In the genomic region with DNA sequence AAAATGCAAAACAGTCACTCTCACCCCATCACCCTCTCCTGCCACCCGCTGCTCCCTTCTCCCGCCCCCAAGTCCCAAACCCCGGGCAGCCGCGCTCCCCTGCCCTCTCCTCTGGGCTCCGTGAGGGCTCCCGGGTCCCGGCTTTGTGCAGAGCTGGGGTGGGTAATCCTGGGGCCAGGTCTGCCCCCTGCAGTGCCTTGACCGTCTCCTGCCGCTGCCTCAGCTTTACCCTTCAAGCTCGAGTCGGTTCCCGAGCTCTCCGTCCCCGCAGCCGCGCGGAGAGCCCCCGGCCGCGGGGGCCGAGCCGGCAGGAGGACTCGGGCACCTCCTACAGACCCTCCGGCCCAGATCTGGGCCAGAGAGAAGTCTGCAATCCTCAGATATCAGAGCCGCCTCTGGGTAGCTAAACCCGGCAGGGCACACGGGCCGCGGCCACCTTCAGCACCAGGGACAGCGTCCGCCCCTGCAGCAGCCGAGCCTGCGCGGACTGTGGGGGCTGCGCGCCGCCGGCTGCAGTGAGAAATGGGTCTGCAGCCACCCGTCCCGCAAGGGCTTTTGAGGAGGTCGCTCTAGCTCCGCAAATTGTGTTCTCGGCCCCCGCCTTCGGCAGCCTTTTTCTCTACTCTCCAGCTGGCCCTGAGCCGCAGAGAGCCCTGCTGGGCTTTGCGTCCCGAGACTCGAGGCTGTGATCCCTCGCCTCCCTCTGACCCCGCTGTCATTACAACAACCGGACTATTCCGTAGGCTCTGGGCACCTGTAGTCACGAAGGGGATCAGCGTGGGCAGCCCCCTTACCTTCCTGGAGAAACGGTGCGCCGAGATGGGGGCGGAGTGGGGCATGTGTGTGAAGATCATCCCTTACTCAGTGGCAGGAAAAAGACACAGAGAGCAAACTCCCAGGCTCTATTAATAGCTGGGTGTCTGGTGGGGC, we compare ENCODE assay signal across 1 cellular context.
TF ChIP-seq lines count a peak whose summit lies in the region.

No MANE protein-coding gene starts in this region.

TF ChIP-seq in HepG2, 621 proteins besides CTCF, POLR2A, EP300 and RAD21 (continued from another document and continues in another):
- TF ChIP-seq, protein P1, sequence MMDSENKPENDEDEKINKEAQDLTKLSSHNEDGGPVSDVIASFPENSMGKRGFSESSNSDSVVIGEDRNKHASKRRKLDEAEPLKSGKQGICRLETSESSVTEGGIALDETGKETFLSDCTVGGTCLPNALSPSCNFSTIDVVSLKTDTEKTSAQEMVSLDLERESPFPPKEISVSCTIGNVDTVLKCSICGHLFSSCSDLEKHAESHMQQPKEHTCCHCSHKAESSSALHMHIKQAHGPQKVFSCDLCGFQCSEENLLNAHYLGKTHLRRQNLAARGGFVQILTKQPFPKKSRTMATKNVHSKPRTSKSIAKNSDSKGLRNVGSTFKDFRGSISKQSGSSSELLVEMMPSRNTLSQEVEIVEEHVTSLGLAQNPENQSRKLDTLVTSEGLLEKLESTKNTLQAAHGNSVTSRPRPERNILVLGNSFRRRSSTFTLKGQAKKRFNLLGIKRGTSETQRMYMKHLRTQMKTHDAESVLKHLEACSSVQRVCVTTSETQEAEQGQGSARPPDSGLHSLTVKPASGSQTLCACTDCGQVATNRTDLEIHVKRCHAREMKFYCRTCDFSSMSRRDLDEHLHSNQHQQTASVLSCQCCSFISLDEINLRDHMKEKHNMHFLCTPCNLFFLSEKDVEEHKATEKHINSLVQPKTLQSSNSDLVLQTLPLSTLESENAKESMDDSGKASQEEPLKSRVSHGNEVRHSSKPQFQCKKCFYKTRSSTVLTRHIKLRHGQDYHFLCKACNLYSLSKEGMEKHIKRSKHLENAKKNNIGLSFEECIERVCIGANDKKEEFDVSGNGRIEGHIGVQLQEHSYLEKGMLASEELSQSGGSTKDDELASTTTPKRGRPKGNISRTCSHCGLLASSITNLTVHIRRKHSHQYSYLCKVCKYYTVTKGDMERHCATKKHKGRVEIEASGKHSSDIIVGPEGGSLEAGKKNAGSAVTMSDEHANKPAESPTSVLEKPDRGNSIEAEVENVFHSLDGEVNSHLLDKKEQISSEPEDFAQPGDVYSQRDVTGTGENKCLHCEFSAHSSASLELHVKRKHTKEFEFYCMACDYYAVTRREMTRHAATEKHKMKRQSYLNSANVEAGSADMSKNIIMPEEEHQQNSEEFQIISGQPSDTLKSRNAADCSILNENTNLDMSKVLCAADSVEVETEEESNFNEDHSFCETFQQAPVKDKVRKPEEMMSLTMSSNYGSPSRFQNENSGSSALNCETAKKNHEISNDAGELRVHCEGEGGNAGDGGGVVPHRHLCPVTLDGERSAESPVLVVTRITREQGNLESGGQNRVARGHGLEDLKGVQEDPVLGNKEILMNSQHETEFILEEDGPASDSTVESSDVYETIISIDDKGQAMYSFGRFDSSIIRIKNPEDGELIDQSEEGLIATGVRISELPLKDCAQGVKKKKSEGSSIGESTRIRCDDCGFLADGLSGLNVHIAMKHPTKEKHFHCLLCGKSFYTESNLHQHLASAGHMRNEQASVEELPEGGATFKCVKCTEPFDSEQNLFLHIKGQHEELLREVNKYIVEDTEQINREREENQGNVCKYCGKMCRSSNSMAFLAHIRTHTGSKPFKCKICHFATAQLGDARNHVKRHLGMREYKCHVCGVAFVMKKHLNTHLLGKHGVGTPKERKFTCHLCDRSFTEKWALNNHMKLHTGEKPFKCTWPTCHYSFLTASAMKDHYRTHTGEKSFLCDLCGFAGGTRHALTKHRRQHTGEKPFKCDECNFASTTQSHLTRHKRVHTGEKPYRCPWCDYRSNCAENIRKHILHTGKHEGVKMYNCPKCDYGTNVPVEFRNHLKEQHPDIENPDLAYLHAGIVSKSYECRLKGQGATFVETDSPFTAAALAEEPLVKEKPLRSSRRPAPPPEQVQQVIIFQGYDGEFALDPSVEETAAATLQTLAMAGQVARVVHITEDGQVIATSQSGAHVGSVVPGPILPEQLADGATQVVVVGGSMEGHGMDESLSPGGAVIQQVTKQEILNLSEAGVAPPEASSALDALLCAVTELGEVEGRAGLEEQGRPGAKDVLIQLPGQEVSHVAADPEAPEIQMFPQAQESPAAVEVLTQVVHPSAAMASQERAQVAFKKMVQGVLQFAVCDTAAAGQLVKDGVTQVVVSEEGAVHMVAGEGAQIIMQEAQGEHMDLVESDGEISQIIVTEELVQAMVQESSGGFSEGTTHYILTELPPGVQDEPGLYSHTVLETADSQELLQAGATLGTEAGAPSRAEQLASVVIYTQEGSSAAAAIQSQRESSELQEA (CRISPR knock-in tag; IDR thresholded peaks at IDR 0.05; ENCODE audit: not compliant biosample characterization), result no peak
- TF ChIP-seq, protein P2, sequence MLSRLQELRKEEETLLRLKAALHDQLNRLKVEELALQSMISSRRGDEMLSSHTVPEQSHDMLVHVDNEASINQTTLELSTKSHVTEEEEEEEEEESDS (CRISPR knock-in tag; IDR thresholded peaks at IDR 0.05; ENCODE audit: borderline replicate concordance), result 0 out of 2 replicates have a peak, but pooled peaks have one; percentile 47
- TF ChIP-seq, protein P3, sequence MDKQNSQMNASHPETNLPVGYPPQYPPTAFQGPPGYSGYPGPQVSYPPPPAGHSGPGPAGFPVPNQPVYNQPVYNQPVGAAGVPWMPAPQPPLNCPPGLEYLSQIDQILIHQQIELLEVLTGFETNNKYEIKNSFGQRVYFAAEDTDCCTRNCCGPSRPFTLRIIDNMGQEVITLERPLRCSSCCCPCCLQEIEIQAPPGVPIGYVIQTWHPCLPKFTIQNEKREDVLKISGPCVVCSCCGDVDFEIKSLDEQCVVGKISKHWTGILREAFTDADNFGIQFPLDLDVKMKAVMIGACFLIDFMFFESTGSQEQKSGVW (CRISPR knock-in tag; IDR thresholded peaks at IDR 0.05; ENCODE audit: borderline replicate concordance), result no peak
- no peak for TF ChIP-seq ZFX (CRISPR knock-in tag; IDR thresholded peaks at IDR 0.05; ENCODE audit: low read depth)
- peak; percentile 74 for TF ChIP-seq KDM2A (CRISPR knock-in tag; IDR thresholded peaks at IDR 0.05; ENCODE audit: borderline replicate concordance, low read depth)
- TF ChIP-seq HNRNPH1 (optimal IDR thresholded peaks at IDR 0.05; ENCODE audit: low read depth, low read length), result no peak
- TF ChIP-seq, protein P4, sequence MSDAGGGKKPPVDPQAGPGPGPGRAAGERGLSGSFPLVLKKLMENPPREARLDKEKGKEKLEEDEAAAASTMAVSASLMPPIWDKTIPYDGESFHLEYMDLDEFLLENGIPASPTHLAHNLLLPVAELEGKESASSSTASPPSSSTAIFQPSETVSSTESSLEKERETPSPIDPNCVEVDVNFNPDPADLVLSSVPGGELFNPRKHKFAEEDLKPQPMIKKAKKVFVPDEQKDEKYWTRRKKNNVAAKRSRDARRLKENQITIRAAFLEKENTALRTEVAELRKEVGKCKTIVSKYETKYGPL (CRISPR knock-in tag; IDR thresholded peaks at IDR 0.05), result peak; percentile 68; the same call in 1 of the 2 replicates
- TF ChIP-seq ZNF567 (CRISPR knock-in tag; IDR thresholded peaks at IDR 0.05; ENCODE audit: borderline replicate concordance), result no peak
- no peak for TF ChIP-seq ZFP1 (CRISPR knock-in tag; IDR thresholded peaks at IDR 0.05)
- TF ChIP-seq, protein P5, sequence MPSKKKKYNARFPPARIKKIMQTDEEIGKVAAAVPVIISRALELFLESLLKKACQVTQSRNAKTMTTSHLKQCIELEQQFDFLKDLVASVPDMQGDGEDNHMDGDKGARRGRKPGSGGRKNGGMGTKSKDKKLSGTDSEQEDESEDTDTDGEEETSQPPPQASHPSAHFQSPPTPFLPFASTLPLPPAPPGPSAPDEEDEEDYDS (CRISPR knock-in tag; IDR thresholded peaks at IDR 0.05), result peak; percentile 32; the same call in 1 of the 2 replicates
- TF ChIP-seq ZNF296 (CRISPR knock-in tag; conservative IDR thresholded peaks at IDR 0.05), result 0 out of 2 replicates have a peak, but pooled peaks have one; percentile 40
- TF ChIP-seq ZNF709 (CRISPR knock-in tag; IDR thresholded peaks at IDR 0.05), result peak; percentile 68; the same call in 1 of the 2 replicates
- TF ChIP-seq ATM (IDR thresholded peaks at IDR 0.05; ENCODE audit: borderline replicate concordance), result no peak
- TF ChIP-seq ZNF549 (CRISPR knock-in tag; IDR thresholded peaks at IDR 0.05), result no peak
- no peak for TF ChIP-seq ZNF30 (CRISPR knock-in tag; IDR thresholded peaks at IDR 0.05)
- no peak for TF ChIP-seq NCOR1 (IDR thresholded peaks at IDR 0.05; ENCODE audit: borderline replicate concordance, low read length)
- peak; percentile 45; the same call in 1 of the 2 replicates for TF ChIP-seq MYC (CRISPR knock-in tag; IDR thresholded peaks at IDR 0.05; ENCODE audit: borderline replicate concordance)
- TF ChIP-seq GATAD1 (CRISPR knock-in tag; IDR thresholded peaks at IDR 0.05), result 0 out of 2 replicates have a peak, but pooled peaks have one; percentile 38
- TF ChIP-seq, protein P6, sequence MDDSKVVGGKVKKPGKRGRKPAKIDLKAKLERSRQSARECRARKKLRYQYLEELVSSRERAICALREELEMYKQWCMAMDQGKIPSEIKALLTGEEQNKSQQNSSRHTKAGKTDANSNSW (CRISPR knock-in tag; IDR thresholded peaks at IDR 0.05; ENCODE audit: borderline replicate concordance), result no peak
- peak; percentile 95 for TF ChIP-seq WIZ (CRISPR knock-in tag; IDR thresholded peaks at IDR 0.05)
- TF ChIP-seq, protein P7, sequence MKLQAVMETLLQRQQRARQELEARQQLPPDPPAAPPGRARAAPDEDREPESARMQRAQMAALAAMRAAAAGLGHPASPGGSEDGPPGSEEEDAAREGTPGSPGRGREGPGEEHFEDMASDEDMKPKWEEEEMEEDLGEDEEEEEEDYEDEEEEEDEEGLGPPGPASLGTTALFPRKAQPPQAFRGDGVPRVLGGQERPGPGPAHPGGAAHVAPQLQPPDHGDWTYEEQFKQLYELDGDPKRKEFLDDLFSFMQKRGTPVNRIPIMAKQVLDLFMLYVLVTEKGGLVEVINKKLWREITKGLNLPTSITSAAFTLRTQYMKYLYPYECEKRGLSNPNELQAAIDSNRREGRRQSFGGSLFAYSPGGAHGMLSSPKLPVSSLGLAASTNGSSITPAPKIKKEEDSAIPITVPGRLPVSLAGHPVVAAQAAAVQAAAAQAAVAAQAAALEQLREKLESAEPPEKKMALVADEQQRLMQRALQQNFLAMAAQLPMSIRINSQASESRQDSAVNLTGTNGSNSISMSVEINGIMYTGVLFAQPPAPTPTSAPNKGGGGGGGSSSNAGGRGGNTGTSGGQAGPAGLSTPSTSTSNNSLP (IDR thresholded peaks at IDR 0.05; ENCODE audit: low read depth, low read length), result no peak
- no peak for TF ChIP-seq HMG20B (CRISPR knock-in tag; conservative IDR thresholded peaks at IDR 0.05)
- no peak for TF ChIP-seq PPARG (CRISPR knock-in tag; conservative IDR thresholded peaks at IDR 0.05)
- TF ChIP-seq, protein P8, sequence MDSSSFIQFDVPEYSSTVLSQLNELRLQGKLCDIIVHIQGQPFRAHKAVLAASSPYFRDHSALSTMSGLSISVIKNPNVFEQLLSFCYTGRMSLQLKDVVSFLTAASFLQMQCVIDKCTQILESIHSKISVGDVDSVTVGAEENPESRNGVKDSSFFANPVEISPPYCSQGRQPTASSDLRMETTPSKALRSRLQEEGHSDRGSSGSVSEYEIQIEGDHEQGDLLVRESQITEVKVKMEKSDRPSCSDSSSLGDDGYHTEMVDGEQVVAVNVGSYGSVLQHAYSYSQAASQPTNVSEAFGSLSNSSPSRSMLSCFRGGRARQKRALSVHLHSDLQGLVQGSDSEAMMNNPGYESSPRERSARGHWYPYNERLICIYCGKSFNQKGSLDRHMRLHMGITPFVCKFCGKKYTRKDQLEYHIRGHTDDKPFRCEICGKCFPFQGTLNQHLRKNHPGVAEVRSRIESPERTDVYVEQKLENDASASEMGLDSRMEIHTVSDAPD (CRISPR knock-in tag; IDR thresholded peaks at IDR 0.05), result no peak
- TF ChIP-seq, protein P9, sequence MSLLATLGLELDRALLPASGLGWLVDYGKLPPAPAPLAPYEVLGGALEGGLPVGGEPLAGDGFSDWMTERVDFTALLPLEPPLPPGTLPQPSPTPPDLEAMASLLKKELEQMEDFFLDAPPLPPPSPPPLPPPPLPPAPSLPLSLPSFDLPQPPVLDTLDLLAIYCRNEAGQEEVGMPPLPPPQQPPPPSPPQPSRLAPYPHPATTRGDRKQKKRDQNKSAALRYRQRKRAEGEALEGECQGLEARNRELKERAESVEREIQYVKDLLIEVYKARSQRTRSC (CRISPR knock-in tag; IDR thresholded peaks at IDR 0.05; ENCODE audit: low read depth), result no peak
- no peak for TF ChIP-seq ZNF235 (CRISPR knock-in tag; IDR thresholded peaks at IDR 0.05; ENCODE audit: borderline replicate concordance)
- no peak for TF ChIP-seq SP5 (CRISPR knock-in tag; IDR thresholded peaks at IDR 0.05; ENCODE audit: borderline replicate concordance, low read depth)
- no peak for TF ChIP-seq JARID2 (CRISPR knock-in tag; IDR thresholded peaks at IDR 0.05; ENCODE audit: insufficient replicate concordance)
- peak; percentile 83 for TF ChIP-seq ZNF780A (CRISPR knock-in tag; IDR thresholded peaks at IDR 0.05)
- no peak for TF ChIP-seq YEATS4 (CRISPR knock-in tag; IDR thresholded peaks at IDR 0.05; ENCODE audit: borderline replicate concordance)
- TF ChIP-seq NAIF1 (CRISPR knock-in tag; IDR thresholded peaks at IDR 0.05; ENCODE audit: borderline replicate concordance), result no peak
- TF ChIP-seq ZNF354B (CRISPR knock-in tag; IDR thresholded peaks at IDR 0.05), result no peak
- TF ChIP-seq MTA3 (CRISPR knock-in tag; IDR thresholded peaks at IDR 0.05), result no peak
- TF ChIP-seq, protein P10, sequence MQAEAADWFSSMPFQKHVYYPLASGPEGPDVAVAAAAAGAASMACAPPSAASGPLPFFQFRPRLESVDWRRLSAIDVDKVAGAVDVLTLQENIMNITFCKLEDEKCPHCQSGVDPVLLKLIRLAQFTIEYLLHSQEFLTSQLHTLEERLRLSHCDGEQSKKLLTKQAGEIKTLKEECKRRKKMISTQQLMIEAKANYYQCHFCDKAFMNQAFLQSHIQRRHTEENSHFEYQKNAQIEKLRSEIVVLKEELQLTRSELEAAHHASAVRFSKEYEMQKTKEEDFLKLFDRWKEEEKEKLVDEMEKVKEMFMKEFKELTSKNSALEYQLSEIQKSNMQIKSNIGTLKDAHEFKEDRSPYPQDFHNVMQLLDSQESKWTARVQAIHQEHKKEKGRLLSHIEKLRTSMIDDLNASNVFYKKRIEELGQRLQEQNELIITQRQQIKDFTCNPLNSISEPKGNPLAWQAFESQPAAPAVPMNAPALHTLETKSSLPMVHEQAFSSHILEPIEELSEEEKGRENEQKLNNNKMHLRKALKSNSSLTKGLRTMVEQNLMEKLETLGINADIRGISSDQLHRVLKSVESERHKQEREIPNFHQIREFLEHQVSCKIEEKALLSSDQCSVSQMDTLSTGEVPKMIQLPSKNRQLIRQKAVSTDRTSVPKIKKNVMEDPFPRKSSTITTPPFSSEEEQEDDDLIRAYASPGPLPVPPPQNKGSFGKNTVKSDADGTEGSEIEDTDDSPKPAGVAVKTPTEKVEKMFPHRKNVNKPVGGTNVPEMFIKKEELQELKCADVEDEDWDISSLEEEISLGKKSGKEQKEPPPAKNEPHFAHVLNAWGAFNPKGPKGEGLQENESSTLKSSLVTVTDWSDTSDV (CRISPR knock-in tag; IDR thresholded peaks at IDR 0.05), result no peak
- TF ChIP-seq AGO1 (IDR thresholded peaks at IDR 0.05; ENCODE audit: low read depth, low read length, poor library complexity, severe bottlenecking), result no peak
- TF ChIP-seq ZNF326 (CRISPR knock-in tag; IDR thresholded peaks at IDR 0.05; ENCODE audit: borderline replicate concordance), result no peak
- TF ChIP-seq, protein P11, sequence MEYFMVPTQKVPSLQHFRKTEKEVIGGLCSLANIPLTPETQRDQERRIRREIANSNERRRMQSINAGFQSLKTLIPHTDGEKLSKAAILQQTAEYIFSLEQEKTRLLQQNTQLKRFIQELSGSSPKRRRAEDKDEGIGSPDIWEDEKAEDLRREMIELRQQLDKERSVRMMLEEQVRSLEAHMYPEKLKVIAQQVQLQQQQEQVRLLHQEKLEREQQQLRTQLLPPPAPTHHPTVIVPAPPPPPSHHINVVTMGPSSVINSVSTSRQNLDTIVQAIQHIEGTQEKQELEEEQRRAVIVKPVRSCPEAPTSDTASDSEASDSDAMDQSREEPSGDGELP (IDR thresholded peaks at IDR 0.05; ENCODE audit: borderline replicate concordance, low read depth), result no peak
